In the genomic region with DNA sequence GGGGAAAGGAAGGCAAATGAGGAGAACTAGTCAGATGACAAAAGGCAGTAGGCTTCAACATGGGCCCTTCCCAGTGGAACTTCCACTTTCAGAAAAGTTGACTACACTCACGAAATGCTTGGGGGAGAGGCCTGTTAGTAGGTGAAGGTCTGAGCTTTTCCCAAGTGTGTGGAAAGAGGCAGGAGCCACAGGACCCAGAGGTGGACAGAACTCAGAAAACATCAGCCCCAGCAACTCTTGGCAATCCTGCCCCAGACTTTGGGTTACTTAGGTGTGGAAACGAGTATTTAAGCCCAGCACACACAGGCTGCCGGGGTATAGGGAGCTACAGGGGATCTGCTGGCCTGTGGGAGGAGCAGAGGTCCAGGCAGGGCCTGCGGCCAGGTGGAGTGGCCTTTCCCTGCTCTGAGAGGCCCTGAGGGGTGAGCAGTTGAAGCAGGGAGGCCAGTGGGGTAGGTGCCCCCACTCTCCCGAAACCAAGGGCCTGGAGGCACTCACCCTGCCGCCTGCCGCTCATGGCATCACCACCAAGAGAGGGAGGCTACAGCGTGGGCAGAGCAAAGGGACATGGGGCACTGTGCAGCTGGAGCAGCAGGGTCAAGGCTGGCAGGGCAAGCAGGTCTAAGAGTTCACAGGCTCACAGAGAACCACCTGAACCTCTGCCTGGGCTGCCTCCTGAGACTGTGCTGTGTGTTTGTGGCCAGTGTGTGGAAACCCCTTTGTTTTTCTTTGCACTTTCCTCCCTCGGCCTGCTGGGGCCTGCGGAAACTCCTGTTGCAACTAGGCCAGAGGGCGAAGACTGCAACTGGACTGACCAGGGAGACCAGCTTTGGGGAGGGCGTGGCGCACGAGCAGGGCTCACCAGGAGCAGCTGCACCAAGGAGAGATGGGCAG, we compare ENCODE assay signal across 1 cellular context.
TF ChIP-seq lines count a peak whose summit lies in the region.

No MANE protein-coding gene starts in this region.

TF ChIP-seq in K562, 482 proteins besides CTCF, POLR2A, EP300 and RAD21:
- TF ChIP-seq, protein P1, sequence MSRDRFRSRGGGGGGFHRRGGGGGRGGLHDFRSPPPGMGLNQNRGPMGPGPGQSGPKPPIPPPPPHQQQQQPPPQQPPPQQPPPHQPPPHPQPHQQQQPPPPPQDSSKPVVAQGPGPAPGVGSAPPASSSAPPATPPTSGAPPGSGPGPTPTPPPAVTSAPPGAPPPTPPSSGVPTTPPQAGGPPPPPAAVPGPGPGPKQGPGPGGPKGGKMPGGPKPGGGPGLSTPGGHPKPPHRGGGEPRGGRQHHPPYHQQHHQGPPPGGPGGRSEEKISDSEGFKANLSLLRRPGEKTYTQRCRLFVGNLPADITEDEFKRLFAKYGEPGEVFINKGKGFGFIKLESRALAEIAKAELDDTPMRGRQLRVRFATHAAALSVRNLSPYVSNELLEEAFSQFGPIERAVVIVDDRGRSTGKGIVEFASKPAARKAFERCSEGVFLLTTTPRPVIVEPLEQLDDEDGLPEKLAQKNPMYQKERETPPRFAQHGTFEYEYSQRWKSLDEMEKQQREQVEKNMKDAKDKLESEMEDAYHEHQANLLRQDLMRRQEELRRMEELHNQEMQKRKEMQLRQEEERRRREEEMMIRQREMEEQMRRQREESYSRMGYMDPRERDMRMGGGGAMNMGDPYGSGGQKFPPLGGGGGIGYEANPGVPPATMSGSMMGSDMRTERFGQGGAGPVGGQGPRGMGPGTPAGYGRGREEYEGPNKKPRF (IDR thresholded peaks at IDR 0.05; ENCODE audit: low read depth, low read length) = no peak
- TF ChIP-seq ZNF431 (CRISPR knock-in tag; IDR thresholded peaks at IDR 0.05) (no peak), CXXC5 (CRISPR knock-in tag; IDR thresholded peaks at IDR 0.05) (no peak), GABPB1 (CRISPR knock-in tag; IDR thresholded peaks at IDR 0.05) (no peak), MAFG (tag; conservative IDR thresholded peaks at IDR 0.05) (no peak)
